In genomic region chr20:63687419-63688233, GRCh38 we compare ENCODE assay signal across 11 cellular contexts. TPM values are rescaled to one million over a fixed set of nuclear protein-coding genes. Genes with fewer than 3 reads are reported as not detected.
A peak's percentile ranks its signal among the peaks of the same experiment; 100 is the strongest.
DNase-seq lines count a peak whose midpoint lies in the region; ATAC-seq, FAIRE-seq and TF ChIP-seq lines count a peak whose summit lies in the region.
"Had no signal": no experiment of that assay in that cellular context is flagged by ENCODE, and none has a peak within 500 bp of the region (broad histone marks: within the 10 kb centered on the region; RNA-seq: fewer than 3 reads in every experiment).

No MANE protein-coding gene starts in this region.

- H3K4me1 ChIP-seq in cardiac muscle cell (ENCODE audit: low read depth) = peaks cover 7% of the 10 kb centered on the region
- H3K4me1 ChIP-seq in endothelial cell of umbilical vein (ENCODE audit: control insufficient read depth, extremely low read depth, insufficient read depth, low read length) = peaks cover 40% of the 10 kb centered on the region
- peaks cover 0 to under 1% (median 0%) of the 10 kb centered on the region in 3 donors for H3K4me1 ChIP-seq in pancreas
- peaks cover 49 to 57% (median 53%) of the 10 kb centered on the region in 4 donors for H3K4me1 ChIP-seq in upper lobe of left lung

- H3K27ac ChIP-seq in cardiac muscle cell (peak overlapping the region; percentile 44), endothelial cell of umbilical vein (ENCODE audit: insufficient read depth, low read depth, low read length) (peak overlapping the region; percentile 79), pancreas (peak overlapping the region; percentile 39 to 83 (median 60)), upper lobe of left lung (peak overlapping the region; percentile 90 to 96 (median 91))

- H3K4me3 ChIP-seq in cardiac muscle cell (no peak overlapping the region), endothelial cell of umbilical vein (replicated peaks in 1 of 3; ENCODE audit: insufficient read depth in 1 of 3, low read depth in 1 of 3, low read length in 3 of 3) (no peak overlapping the region), pancreas (no peak overlapping the region), upper lobe of left lung (peak overlapping the region in 1 of 4 donors; percentile 21)

- H3K9ac ChIP-seq in endothelial cell of umbilical vein (replicated peaks; ENCODE audit: extremely low read depth, insufficient read depth, low read length) = peak overlapping the region; percentile 10

- no peak overlapping the region for H2AFZ ChIP-seq in endothelial cell of umbilical vein (ENCODE audit: low read depth, low read length)

- TF ChIP-seq POLR2A in endothelial cell of umbilical vein (IDR thresholded peaks at IDR 0.05; ENCODE audit: low read depth, low read length) = no peak
- no peak for TF ChIP-seq POLR2A in upper lobe of left lung (IDR thresholded peaks at IDR 0.05)

- peaks cover 4% of the 10 kb centered on the region for H3K79me2 ChIP-seq in endothelial cell of umbilical vein (ENCODE audit: control insufficient read depth, insufficient read depth, low read length)

- no peaks in the 10 kb centered on the region for H3K36me3 ChIP-seq in cardiac muscle cell
- no peaks in the 10 kb centered on the region for H3K36me3 ChIP-seq in endothelial cell of umbilical vein (ENCODE audit: control insufficient read depth in 2 of 2, extremely low read depth in 1 of 2, insufficient read depth in 2 of 2, low read length in 2 of 2)
- H3K36me3 ChIP-seq in pancreas = no peaks in the 10 kb centered on the region
- H3K36me3 ChIP-seq in upper lobe of left lung = peaks cover 0 to 9% (median 0%) of the 10 kb centered on the region in 4 donors

- intact Hi-C loops in left cardiac atrium (cut with DNase I) = no loop called here
- intact Hi-C loops in endothelial cell of umbilical vein (cut with micrococcal nuclease) = loop anchor here (1.0 kb wide), 1 partner anchor 12 kb away; no protein-coding TSS in a partner anchor
- intact Hi-C loops in pancreas (cut with DNase I) = no loop called here

- TF ChIP-seq CTCF in cardiac muscle cell (IDR thresholded peaks at IDR 0.05; ENCODE audit: low read depth, low read length) (no peak), endothelial cell of umbilical vein (IDR thresholded peaks at IDR 0.05; ENCODE audit: extremely low read depth in 1 of 2, insufficient read depth in 1 of 2, low read depth in 1 of 2, low read length in 2 of 2) (no peak), pancreas (IDR thresholded peaks at IDR 0.05) (no peak), upper lobe of left lung (IDR thresholded peaks at IDR 0.05) (no peak), GM10266 (IDR thresholded peaks at IDR 0.05; ENCODE audit: control insufficient read depth, insufficient read depth, low read depth, missing control alignments) (no peak)

- H4K20me1 ChIP-seq in endothelial cell of umbilical vein (replicated peaks; ENCODE audit: control insufficient read depth, extremely low read depth, insufficient read depth, low read length) = no peaks in the 10 kb centered on the region

- BruUV-seq in endothelial cell of umbilical vein (replicated peaks; lab: Mats Ljungman, UMichigan) = no TSS peak

- no peaks in the 10 kb centered on the region for H3K27me3 ChIP-seq in cardiac muscle cell
- H3K27me3 ChIP-seq in endothelial cell of umbilical vein (ENCODE audit: control insufficient read depth in 2 of 2, insufficient read depth in 2 of 2, low read length in 2 of 2) = no peaks in the 10 kb centered on the region
- H3K27me3 ChIP-seq in pancreas = no peaks in the 10 kb centered on the region
- no peaks in the 10 kb centered on the region for H3K27me3 ChIP-seq in upper lobe of left lung

- CTCF ChIA-PET in endothelial cell of umbilical vein (lab: Charles Lee) = interaction anchor here (0.8 to 3.2 kb wide), 9 partner anchors 9 to 150 kb away, joined by 3 to 13 read pairs (median 4); partner anchors contain the start of genes ARFRP1, PTK6, TNFRSF6B and ZGPAT

- no peaks in the 10 kb centered on the region for H3K9me1 ChIP-seq in endothelial cell of umbilical vein (replicated peaks; ENCODE audit: control insufficient read depth, extremely low read depth, insufficient read depth, low read length)

- no peaks in the 10 kb centered on the region for H3K9me3 ChIP-seq in cardiac muscle cell (ENCODE audit: low read depth)
- H3K9me3 ChIP-seq in endothelial cell of umbilical vein (replicated peaks; ENCODE audit: control insufficient read depth, insufficient read depth, low read length) = no peaks in the 10 kb centered on the region
- no peaks in the 10 kb centered on the region for H3K9me3 ChIP-seq in pancreas
- H3K9me3 ChIP-seq in upper lobe of left lung = no peaks in the 10 kb centered on the region

- no peak for FAIRE-seq in endothelial cell of umbilical vein (lab: Jason Lieb, UNC)
- no peak for FAIRE-seq in pancreas (lab: Jason Lieb, UNC)

- WGBS in pancreas, 2 donors = 85 to 91% methylated on average over 29 of the region's 29 CpGs
- 92% methylated on average over 26 of the region's 29 CpGs; no CpG with 5 or more reads in 1 of the 2 donors for WGBS in upper lobe of left lung, 2 donors

- ATAC-seq in left cardiac atrium (no peak), pancreas (no peak), upper lobe of left lung (ENCODE audit: low FRiP score in 2 of 2) (no peak)

- H3K4me2 ChIP-seq in endothelial cell of umbilical vein (ENCODE audit: insufficient read depth, low read length) = no peak overlapping the region

- POLR2A ChIA-PET in endothelial cell of umbilical vein (lab: Charles Lee) = interaction anchor here (1.6 kb wide), 1 partner anchor 20 kb away, joined by 9 read pairs; the partner anchor contains the start of genes ARFRP1 and ZGPAT

- TF ChIP-seq EP300 in upper lobe of left lung (IDR thresholded peaks at IDR 0.05) = no peak

- DNase-seq in cardiac muscle cell (ENCODE audit: low read depth in 1 of 2, low spot score in 1 of 2) = no peak
- DNase-seq in left cardiac atrium = no peak
- DNase-seq in endothelial cell of umbilical vein (ENCODE audit: low read depth, low spot score) = no peak
- DNase-seq in pancreas = peak in 5 of 6 donors; percentile 17 to 82 (median 34)
- DNase-seq in upper lobe of left lung = peak in 1 of 2 donors; percentile 86
- DNase-seq in GM10266 (ENCODE audit: extremely low spot score) = no peak
- DNase-seq in EL = no peak
- no peak for DNase-seq in ecto neural progenitor cell (ENCODE audit: low spot score)
- DNase-seq: DMS153; effector memory CD8-positive, alpha-beta T cell; NCI-H2227 treated with DMSO at 0.1 percent for 48 hours had no signal

- dilution Hi-C loops in endothelial cell of umbilical vein (cut with MboI; ENCODE audit: extremely low pct_ligation_motif_present, low sequenced_read_pairs) = no loop called here

RNA-seq across cellular contexts. Expression of gene TNFRSF6B, which starts 8.8 kb away (rescaled TPM):
- total RNA-seq in cardiac muscle cell (9.5 and 10.3 TPM in 2 replicates), left cardiac atrium (10 to 100 TPM in 1 of 2 donors, 1 to 10 TPM in 1; 1.4 to 10.1 TPM), endothelial cell of umbilical vein (0.69 TPM in 1 of 2 replicates, not detected in the other), pancreas (1 to 10 TPM in 4 of 6 donors, under 1 TPM in 2; 0.31 to 2.7 (median 1.7) TPM), upper lobe of left lung (10 to 100 TPM; 13.8 to 34.8 (median 16.9) TPM)
- polyA plus RNA-seq in cardiac muscle cell (3.3 and 4.9 TPM in 2 replicates), endothelial cell of umbilical vein (11.3 and 20.6 TPM in 2 replicates), pancreas (10 to 100 TPM; 14.0 to 31.0 TPM)
- 3.6 and 9.3 TPM in 2 replicates for polyA plus RNA-seq in endothelial cell of umbilical vein (2011; cell fraction: cytosol; rRNA removed)
- polyA plus RNA-seq in endothelial cell of umbilical vein (2011; cell fraction: nucleus; rRNA removed) = not detected in 2 replicates
- polyA plus RNA-seq in endothelial cell of umbilical vein (2012) = 2.4 and 7.0 TPM in 2 replicates
- 0.34 and 2.6 TPM in 2 replicates for polyA minus RNA-seq in endothelial cell of umbilical vein
- not detected for polyA minus RNA-seq in endothelial cell of umbilical vein (2011; cell fraction: cytosol; rRNA and poly(A)+ RNA removed)
- not detected in 2 replicates for polyA minus RNA-seq in endothelial cell of umbilical vein (2011; cell fraction: nucleus; rRNA and poly(A)+ RNA removed)

RNA-seq across cellular contexts. Expression of gene ARFRP1, which starts 20.1 kb away (rescaled TPM):
- total RNA-seq in cardiac muscle cell (46.1 and 61.3 TPM in 2 replicates), left cardiac atrium (10 to 100 TPM; 36.8 to 44.9 TPM), endothelial cell of umbilical vein (51.6 and 56.3 TPM in 2 replicates), pancreas (10 to 100 TPM; 13.9 to 27.0 (median 18.9) TPM), upper lobe of left lung (10 to 100 TPM; 26.8 to 56.4 (median 46.3) TPM)
- polyA plus RNA-seq in cardiac muscle cell (75.0 and 85.1 TPM in 2 replicates), endothelial cell of umbilical vein (37.0 and 48.7 TPM in 2 replicates), pancreas (10 to 100 TPM; 45.1 to 47.7 TPM)
- polyA plus RNA-seq in endothelial cell of umbilical vein (2011; cell fraction: cytosol; rRNA removed) = 41.4 and 44.3 TPM in 2 replicates
- polyA plus RNA-seq in endothelial cell of umbilical vein (2011; cell fraction: nucleus; rRNA removed) = 67.4 and 69.3 TPM in 2 replicates
- polyA plus RNA-seq in endothelial cell of umbilical vein (2012) = 27.5 and 41.6 TPM in 2 replicates
- 19.9 and 33.6 TPM in 2 replicates for polyA minus RNA-seq in endothelial cell of umbilical vein
- polyA minus RNA-seq in endothelial cell of umbilical vein (2011; cell fraction: cytosol; rRNA and poly(A)+ RNA removed) = 14.3 TPM
- polyA minus RNA-seq in endothelial cell of umbilical vein (2011; cell fraction: nucleus; rRNA and poly(A)+ RNA removed) = 25.8 and 29.8 TPM in 2 replicates

RNA-seq across cellular contexts. Expression of gene ZGPAT, which starts 20.2 kb away (rescaled TPM):
- total RNA-seq in cardiac muscle cell (36.3 and 48.8 TPM in 2 replicates), left cardiac atrium (10 to 100 TPM; 16.4 to 18.6 TPM), endothelial cell of umbilical vein (29.3 and 31.7 TPM in 2 replicates), pancreas (10 to 100 TPM in 4 of 6 donors, 1 to 10 TPM in 2; 9.3 to 15.8 (median 11.1) TPM), upper lobe of left lung (10 to 100 TPM; 24.8 to 70.2 (median 36.8) TPM)
- polyA plus RNA-seq in cardiac muscle cell (30.0 and 37.5 TPM in 2 replicates), endothelial cell of umbilical vein (23.1 and 24.4 TPM in 2 replicates), pancreas (10 to 100 TPM; 42.6 to 61.6 TPM)
- polyA plus RNA-seq in endothelial cell of umbilical vein (2011; cell fraction: cytosol; rRNA removed) = 17.1 and 21.5 TPM in 2 replicates
- 73.2 and 78.6 TPM in 2 replicates for polyA plus RNA-seq in endothelial cell of umbilical vein (2011; cell fraction: nucleus; rRNA removed)
- polyA plus RNA-seq in endothelial cell of umbilical vein (2012) = 17.7 and 23.6 TPM in 2 replicates
- 15.8 and 27.3 TPM in 2 replicates for polyA minus RNA-seq in endothelial cell of umbilical vein
- 19.4 TPM for polyA minus RNA-seq in endothelial cell of umbilical vein (2011; cell fraction: cytosol; rRNA and poly(A)+ RNA removed)
- polyA minus RNA-seq in endothelial cell of umbilical vein (2011; cell fraction: nucleus; rRNA and poly(A)+ RNA removed) = 9.3 and 16.8 TPM in 2 replicates

RNA-seq across cellular contexts. Expression of gene RTEL1, which starts 29.5 kb away (rescaled TPM):
- total RNA-seq in cardiac muscle cell (14.9 TPM in 2 replicates), left cardiac atrium (10 to 100 TPM; 13.5 to 17.3 TPM), endothelial cell of umbilical vein (38.6 and 44.9 TPM in 2 replicates), pancreas (10 to 100 TPM; 10.5 to 19.2 (median 13.9) TPM), upper lobe of left lung (10 to 100 TPM in 5 of 6 donors, 1 to 10 TPM in 1; 8.6 to 73.3 (median 32.5) TPM)
- polyA plus RNA-seq in cardiac muscle cell (14.8 and 15.8 TPM in 2 replicates), endothelial cell of umbilical vein (17.0 and 20.6 TPM in 2 replicates), pancreas (10 to 100 TPM; 28.4 to 36.6 TPM)
- polyA plus RNA-seq in endothelial cell of umbilical vein (2011; cell fraction: cytosol; rRNA removed) = 8.4 and 10.6 TPM in 2 replicates
- 206 and 223 TPM in 2 replicates for polyA plus RNA-seq in endothelial cell of umbilical vein (2011; cell fraction: nucleus; rRNA removed)
- polyA plus RNA-seq in endothelial cell of umbilical vein (2012) = 14.0 and 23.2 TPM in 2 replicates
- 53.6 and 72.9 TPM in 2 replicates for polyA minus RNA-seq in endothelial cell of umbilical vein
- polyA minus RNA-seq in endothelial cell of umbilical vein (2011; cell fraction: cytosol; rRNA and poly(A)+ RNA removed) = 11.4 TPM
- polyA minus RNA-seq in endothelial cell of umbilical vein (2011; cell fraction: nucleus; rRNA and poly(A)+ RNA removed) = 67.0 and 69.2 TPM in 2 replicates

RNA-seq across cellular contexts. Expression of gene STMN3, which starts 34.4 kb away (rescaled TPM):
- total RNA-seq in cardiac muscle cell (6.6 and 18.4 TPM in 2 replicates), left cardiac atrium (1 to 10 TPM; 6.9 to 8.4 TPM), endothelial cell of umbilical vein (1.7 and 1.8 TPM in 2 replicates), pancreas (10 to 100 TPM in 2 of 6 donors, 1 to 10 TPM in 4; 4.4 to 13.1 (median 7.9) TPM), upper lobe of left lung (10 to 100 TPM in 3 of 6 donors, 1 to 10 TPM in 3; 2.1 to 16.5 (median 9.1) TPM)
- polyA plus RNA-seq in cardiac muscle cell (5.7 and 9.9 TPM in 2 replicates), endothelial cell of umbilical vein (4.7 and 8.4 TPM in 2 replicates), pancreas (10 to 100 TPM; 17.4 to 37.8 TPM)
- polyA plus RNA-seq in endothelial cell of umbilical vein (2011; cell fraction: cytosol; rRNA removed) = 4.4 and 6.7 TPM in 2 replicates
- 7.3 and 9.2 TPM in 2 replicates for polyA plus RNA-seq in endothelial cell of umbilical vein (2011; cell fraction: nucleus; rRNA removed)
- 10.3 and 30.0 TPM in 2 replicates for polyA plus RNA-seq in endothelial cell of umbilical vein (2012)
- polyA minus RNA-seq in endothelial cell of umbilical vein = 2.0 and 2.2 TPM in 2 replicates
- not detected for polyA minus RNA-seq in endothelial cell of umbilical vein (2011; cell fraction: cytosol; rRNA and poly(A)+ RNA removed)
- polyA minus RNA-seq in endothelial cell of umbilical vein (2011; cell fraction: nucleus; rRNA and poly(A)+ RNA removed) = 0.58 and 1.3 TPM in 2 replicates

Comparison
In these comparisons a context has a peak if more than half of its experiments do, and no peak if none do; other contexts are left out.
1. DNase-seq: peak in pancreas (5 of 6); none in cardiac muscle cell (0 of 2), left cardiac atrium (single experiment), endothelial cell of umbilical vein (single experiment), GM10266 (single experiment), EL (single experiment) and ecto neural progenitor cell (single experiment).
2. Peak in every context shown above with its lines, with median percentiles within 50 percentile points of each other: H3K27ac ChIP-seq.